Comparison of ENCODE assay signal across 1 cellular context in the genomic region with DNA sequence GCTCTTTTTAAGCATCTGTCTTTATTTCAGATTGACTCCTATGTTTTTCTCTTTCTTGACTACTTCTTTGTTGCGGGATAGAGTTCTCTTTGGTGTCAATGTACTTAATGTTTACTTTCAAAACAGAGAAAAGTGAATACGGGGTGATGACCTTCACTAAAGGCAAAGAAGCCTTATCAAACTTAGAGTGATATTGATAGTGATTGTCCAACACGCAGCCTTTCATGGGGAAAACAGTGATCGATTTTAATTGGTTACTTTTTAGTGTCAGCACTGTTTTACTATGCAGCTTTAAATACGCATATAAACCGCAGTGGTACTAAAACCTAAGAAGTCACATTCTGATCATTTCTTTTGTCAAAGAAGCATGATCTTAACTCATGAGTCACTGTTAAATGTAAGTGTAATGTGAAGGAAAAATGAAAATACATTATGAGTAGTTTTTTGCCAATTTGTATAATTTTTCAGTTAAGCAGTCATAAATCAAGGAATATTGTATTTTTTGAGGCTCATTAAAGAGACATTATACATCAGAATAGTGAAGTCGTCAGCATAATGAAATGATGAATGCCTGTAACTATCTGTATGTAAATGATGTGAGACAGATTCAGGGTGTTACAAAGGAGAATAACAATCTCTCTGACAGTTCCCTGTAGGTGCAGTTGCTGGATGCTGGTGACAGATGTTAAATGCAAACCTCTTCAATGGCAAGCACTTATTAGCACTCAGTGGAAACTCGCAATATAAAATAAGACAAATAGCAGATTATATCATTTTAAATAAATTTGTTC.
TF ChIP-seq lines count a peak whose summit lies in the region.

No MANE protein-coding gene starts in this region.

TF ChIP-seq in HepG2, 621 proteins besides CTCF, POLR2A, EP300 and RAD21 (continued from another document):
- TF ChIP-seq, protein P1, sequence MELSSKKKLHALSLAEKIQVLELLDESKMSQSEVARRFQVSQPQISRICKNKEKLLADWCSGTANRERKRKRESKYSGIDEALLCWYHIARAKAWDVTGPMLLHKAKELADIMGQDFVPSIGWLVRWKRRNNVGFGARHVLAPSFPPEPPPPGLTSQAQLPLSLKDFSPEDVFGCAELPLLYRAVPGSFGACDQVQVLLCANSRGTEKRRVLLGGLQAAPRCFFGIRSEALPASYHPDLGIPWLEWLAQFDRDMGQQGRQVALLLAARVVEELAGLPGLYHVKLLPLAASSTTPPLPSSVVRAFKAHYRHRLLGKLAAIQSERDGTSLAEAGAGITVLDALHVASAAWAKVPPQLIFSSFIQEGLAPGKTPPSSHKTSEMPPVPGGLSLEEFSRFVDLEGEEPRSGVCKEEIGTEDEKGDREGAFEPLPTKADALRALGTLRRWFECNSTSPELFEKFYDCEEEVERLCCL (CRISPR knock-in tag; IDR thresholded peaks at IDR 0.05; ENCODE audit: borderline replicate concordance): no peak
- TF ChIP-seq ATRX (CRISPR knock-in tag; IDR thresholded peaks at IDR 0.05; ENCODE audit: borderline replicate concordance) (no peak), NR2F2 (IDR thresholded peaks at IDR 0.05; ENCODE audit: borderline replicate concordance, low read depth) (peak; percentile 61; the same call in 1 of the 2 replicates), ZNF790 (CRISPR knock-in tag; IDR thresholded peaks at IDR 0.05; ENCODE audit: borderline replicate concordance) (no peak), ZNF264 (CRISPR knock-in tag; IDR thresholded peaks at IDR 0.05) (no peak), ZNF841 (CRISPR knock-in tag; IDR thresholded peaks at IDR 0.05; ENCODE audit: borderline replicate concordance) (no peak), GABPB1 (CRISPR knock-in tag; IDR thresholded peaks at IDR 0.05) (no peak), TCF7 (IDR thresholded peaks at IDR 0.05; ENCODE audit: low read depth) (peak; percentile 56; the same call in 1 of the 2 replicates), XRCC5 (optimal IDR thresholded peaks at IDR 0.05; ENCODE audit: low read length) (no peak), RELA (CRISPR knock-in tag; IDR thresholded peaks at IDR 0.05) (no peak)
